8 cellular contexts compared by ENCODE assay signal in genomic region chr19:53424968-53425597, GRCh38. TPM values are rescaled to one million over a fixed set of nuclear protein-coding genes. Genes with fewer than 3 reads are reported as not detected.
DNase-seq lines count a peak whose midpoint lies in the region; TF ChIP-seq lines count a peak whose summit lies in the region.

No MANE protein-coding gene starts in this region.

- H3K9me3 Mint-ChIP-seq in activated naive CD8-positive, alpha-beta T cell treated with anti-CD3 and anti-CD28 coated beads for 36 hours = no peaks in the 10 kb centered on the region
- H3K9me3 Mint-ChIP-seq in progenitor cell of endocrine pancreas (ENCODE audit: low read depth) = no peaks in the 10 kb centered on the region

- H2AFZ ChIP-seq in SK-N-SH (ENCODE audit: low read depth) = no peak overlapping the region

- H3K4me2 ChIP-seq in SK-N-SH = no peak overlapping the region

- DNase-seq in BE2C = peak; percentile 70
- peak in 47 of 76 experiments; percentile 1 to 52 (median 16) for DNase-seq in HUDEP-2 (lab: John Stamatoyannopoulos, UW; ENCODE audit: unreplicated experiment in 76 of 76)
- DNase-seq in SK-N-SH = peak; percentile 76
- DNase-seq in activated naive CD8-positive, alpha-beta T cell treated with anti-CD3 and anti-CD28 coated beads for 36 hours = peak; percentile 62
- peak; percentile 83 for DNase-seq in cardiac septum (ENCODE audit: low spot score)
- DNase-seq in progenitor cell of endocrine pancreas (ENCODE audit: low spot score, unreplicated experiment) = peak; percentile 62
- DNase-seq in vagina (ENCODE audit: extremely low spot score in 2 of 2) = peak in 1 of 2 donors; percentile 89
- no peak for DNase-seq in NOMO-1 treated with DMSO at 0.1 percent for 48 hours (lab: John Stamatoyannopoulos, UW; ENCODE audit: unreplicated experiment)

- H3K27me3 Mint-ChIP-seq in activated naive CD8-positive, alpha-beta T cell treated with anti-CD3 and anti-CD28 coated beads for 36 hours = peaks cover 3% of the 10 kb centered on the region
- no peaks in the 10 kb centered on the region for H3K27me3 Mint-ChIP-seq in progenitor cell of endocrine pancreas

- CTCF ChIA-PET in SK-N-SH (lab: Yijun Ruan, JAX) = interaction anchor here (0.6 to 1.9 kb wide), 41 partner anchors 9 to 1549 kb away, joined by 3 to 18 read pairs (median 4); partner anchors contain the start of gene ZNF765

- H3K27me3 ChIP-seq in BE2C (no peaks in the 10 kb centered on the region), SK-N-SH (ENCODE audit: insufficient read depth) (no peaks in the 10 kb centered on the region), vagina (no peaks in the 10 kb centered on the region)

- no peaks in the 10 kb centered on the region for H3K79me2 ChIP-seq in SK-N-SH (ENCODE audit: insufficient read depth)

- H3K4me3 Mint-ChIP-seq in activated naive CD8-positive, alpha-beta T cell treated with anti-CD3 and anti-CD28 coated beads for 36 hours = no peak overlapping the region
- peak overlapping the region; percentile 67 for H3K4me3 Mint-ChIP-seq in progenitor cell of endocrine pancreas (ENCODE audit: low read depth)

- peak; percentile 78 for TF ChIP-seq RAD21 in SK-N-SH (IDR thresholded peaks at IDR 0.05; ENCODE audit: low read length)

- intact Hi-C loops in cardiac septum (cut with DNase I) (loop anchor here (2.0 kb wide), 1 partner anchor 322 kb away; no protein-coding TSS in a partner anchor), vagina (cut with DNase I) (loop anchor here (10.0 kb wide), 1 partner anchor 80 kb away; no protein-coding TSS in a partner anchor)

- no peaks in the 10 kb centered on the region for H3K9me3 ChIP-seq in BE2C
- H3K9me3 ChIP-seq in SK-N-SH = no peaks in the 10 kb centered on the region
- H3K9me3 ChIP-seq in vagina = no peaks in the 10 kb centered on the region

- no peaks in the 10 kb centered on the region for H3F3A ChIP-seq in SK-N-SH (replicated peaks; ENCODE audit: insufficient read depth)

- H3K4me3 ChIP-seq in BE2C (ENCODE audit: low read depth, low read length) = no peak overlapping the region
- no peak overlapping the region for H3K4me3 ChIP-seq in SK-N-SH (ENCODE audit: low read depth in 2 of 2, low read length in 1 of 2)
- H3K4me3 ChIP-seq in vagina = no peak overlapping the region

- H3K4me1 Mint-ChIP-seq in activated naive CD8-positive, alpha-beta T cell treated with anti-CD3 and anti-CD28 coated beads for 36 hours = no peaks in the 10 kb centered on the region
- peaks cover 42% of the 10 kb centered on the region for H3K4me1 Mint-ChIP-seq in progenitor cell of endocrine pancreas (ENCODE audit: low read depth)

- H3K27ac Mint-ChIP-seq in activated naive CD8-positive, alpha-beta T cell treated with anti-CD3 and anti-CD28 coated beads for 36 hours = no peak overlapping the region
- H3K27ac Mint-ChIP-seq in progenitor cell of endocrine pancreas = peak overlapping the region; percentile 88

- no peak for TF ChIP-seq POLR2A in vagina (IDR thresholded peaks at IDR 0.05)

- no peak overlapping the region for H3K27ac ChIP-seq in SK-N-SH (ENCODE audit: low read depth in 2 of 2, low read length in 1 of 2)
- H3K27ac ChIP-seq in vagina = peak overlapping the region; percentile 42

- H3K9ac ChIP-seq in SK-N-SH = no peak overlapping the region

- H3K36me3 ChIP-seq in BE2C = no peaks in the 10 kb centered on the region
- peaks cover 0 to 5% of the 10 kb centered on the region in 2 experiments for H3K36me3 ChIP-seq in SK-N-SH (replicated peaks in 1 of 2; ENCODE audit: control insufficient read depth in 1 of 2, insufficient read depth in 2 of 2, low read length in 1 of 2)
- H3K36me3 ChIP-seq in vagina = no peaks in the 10 kb centered on the region

- H3K9me2 ChIP-seq in SK-N-SH = no peaks in the 10 kb centered on the region

- 27% methylated on average over 9 of the region's 9 CpGs for WGBS in SK-N-SH (ENCODE audit: low lambda C conversion rate)

- POLR2A ChIA-PET in SK-N-SH (lab: Yijun Ruan, JAX) = interaction anchor here (0.7 kb wide), 1 partner anchor 12 kb away, joined by 5 read pairs; no protein-coding TSS in a partner anchor

- H3K4me1 ChIP-seq in BE2C = no peaks in the 10 kb centered on the region
- no peaks in the 10 kb centered on the region for H3K4me1 ChIP-seq in SK-N-SH (ENCODE audit: control insufficient read depth in 1 of 2, insufficient read depth in 2 of 2, low read depth in 1 of 2, low read length in 1 of 2)
- H3K4me1 ChIP-seq in vagina = no peaks in the 10 kb centered on the region

- H4K20me1 ChIP-seq in SK-N-SH (ENCODE audit: insufficient read depth) = no peaks in the 10 kb centered on the region

- no peaks in the 10 kb centered on the region for H3K36me3 Mint-ChIP-seq in activated naive CD8-positive, alpha-beta T cell treated with anti-CD3 and anti-CD28 coated beads for 36 hours
- peaks cover 7% of the 10 kb centered on the region for H3K36me3 Mint-ChIP-seq in progenitor cell of endocrine pancreas (ENCODE audit: insufficient read depth)

- TF ChIP-seq CTCF in BE2C (IDR thresholded peaks at IDR 0.05; ENCODE audit: low read depth, low read length) (peak; percentile 82), SK-N-SH (IDR thresholded peaks at IDR 0.05) (peak; percentile 63), progenitor cell of endocrine pancreas (IDR thresholded peaks at IDR 0.05; ENCODE audit: unreplicated experiment) (peak; percentile 86), vagina (IDR thresholded peaks at IDR 0.05) (peak; percentile 61 to 82 (median 65))

- no peak for TF ChIP-seq EP300 in SK-N-SH (IDR thresholded peaks at IDR 0.05; ENCODE audit: borderline replicate concordance in 1 of 2, low read depth in 1 of 2, low read length in 1 of 2)

TF ChIP-seq in SK-N-SH, 30 proteins besides CTCF, POLR2A, EP300 and RAD21:
- peak; percentile 64 for TF ChIP-seq SMC3 (IDR thresholded peaks at IDR 0.05; ENCODE audit: low read depth, low read length)
- TF ChIP-seq YY1 (IDR thresholded peaks at IDR 0.05; ENCODE audit: low read depth) = no peak

RNA-seq across cellular contexts. Expression of gene ZNF761, which starts 6.7 kb away (rescaled TPM):
- 2.3 TPM for polyA plus RNA-seq in BE2C (2012; ENCODE audit: insufficient read depth, insufficient read length, low read depth)
- 5.9 and 8.5 TPM in 2 replicates for polyA plus RNA-seq in SK-N-SH (2012; rRNA removed)
- polyA plus RNA-seq in SK-N-SH (2012; cell fraction: cytosol; rRNA removed) = 7.1 and 7.6 TPM in 2 replicates
- 6.6 and 13.1 TPM in 2 replicates for polyA plus RNA-seq in SK-N-SH (2012; cell fraction: nucleus; rRNA removed)
- total RNA-seq in activated naive CD8-positive, alpha-beta T cell treated with anti-CD3 and anti-CD28 coated beads for 36 hours = 10 to 100 TPM; 10.9 to 12.4 TPM
- total RNA-seq in cardiac septum (3.5 TPM), progenitor cell of endocrine pancreas (59.3 and 65.9 TPM in 2 replicates), vagina (12.3 TPM)

RNA-seq across cellular contexts. Expression of gene ZNF765, which starts 30.1 kb away (rescaled TPM):
- polyA plus RNA-seq in BE2C (2012; ENCODE audit: insufficient read depth, insufficient read length, low read depth) = 1.3 TPM
- 2.3 and 3.5 TPM in 2 replicates for polyA plus RNA-seq in SK-N-SH (2012; rRNA removed)
- 2.1 and 2.4 TPM in 2 replicates for polyA plus RNA-seq in SK-N-SH (2012; cell fraction: cytosol; rRNA removed)
- 9.0 and 9.2 TPM in 2 replicates for polyA plus RNA-seq in SK-N-SH (2012; cell fraction: nucleus; rRNA removed)
- 10 to 100 TPM; 11.9 to 12.0 TPM for total RNA-seq in activated naive CD8-positive, alpha-beta T cell treated with anti-CD3 and anti-CD28 coated beads for 36 hours
- total RNA-seq in cardiac septum = 4.5 TPM
- 29.8 and 32.9 TPM in 2 replicates for total RNA-seq in progenitor cell of endocrine pancreas
- 10.6 TPM for total RNA-seq in vagina

RNA-seq across cellular contexts. Expression of gene ZNF813, which starts 42.5 kb away (rescaled TPM):
- 0.22 TPM for polyA plus RNA-seq in BE2C (2012; ENCODE audit: insufficient read depth, insufficient read length, low read depth)
- 0.44 and 0.78 TPM in 2 replicates for polyA plus RNA-seq in SK-N-SH (2012; rRNA removed)
- 0.60 and 0.64 TPM in 2 replicates for polyA plus RNA-seq in SK-N-SH (2012; cell fraction: cytosol; rRNA removed)
- polyA plus RNA-seq in SK-N-SH (2012; cell fraction: nucleus; rRNA removed) = 0.25 and 0.49 TPM in 2 replicates
- 1 to 10 TPM; 8.3 to 8.6 TPM for total RNA-seq in activated naive CD8-positive, alpha-beta T cell treated with anti-CD3 and anti-CD28 coated beads for 36 hours
- total RNA-seq in cardiac septum = 0.75 TPM
- 16.0 and 16.6 TPM in 2 replicates for total RNA-seq in progenitor cell of endocrine pancreas
- total RNA-seq in vagina = 4.2 TPM

RNA-seq across cellular contexts. Expression of gene ZNF525, which starts 59.6 kb away (rescaled TPM):
- 0.46 TPM for polyA plus RNA-seq in BE2C (2012; ENCODE audit: insufficient read depth, insufficient read length, low read depth)
- polyA plus RNA-seq in SK-N-SH (2012; rRNA removed) = 2.5 and 3.9 TPM in 2 replicates
- polyA plus RNA-seq in SK-N-SH (2012; cell fraction: cytosol; rRNA removed) = 3.1 and 3.2 TPM in 2 replicates
- polyA plus RNA-seq in SK-N-SH (2012; cell fraction: nucleus; rRNA removed) = 3.4 and 6.6 TPM in 2 replicates
- total RNA-seq in activated naive CD8-positive, alpha-beta T cell treated with anti-CD3 and anti-CD28 coated beads for 36 hours = 10 to 100 TPM; 22.4 to 25.7 TPM
- 4.4 TPM for total RNA-seq in cardiac septum
- total RNA-seq in progenitor cell of endocrine pancreas = 24.4 and 27.2 TPM in 2 replicates
- total RNA-seq in vagina = 6.4 TPM
